8 cellular contexts compared by ENCODE assay signal in genomic region chr3:12869025-12869695, GRCh38. TPM values are rescaled to one million over a fixed set of nuclear protein-coding genes. Genes with fewer than 3 reads are reported as not detected.
DNase-seq lines count a peak whose midpoint lies in the region; ATAC-seq and TF ChIP-seq lines count a peak whose summit lies in the region.

No MANE protein-coding gene starts in this region.

- H3K27ac ChIP-seq in AG04450 (ENCODE audit: low read depth, low read length) (no peak overlapping the region), suprapubic skin (no peak overlapping the region)

- H3K4me3 ChIP-seq in AG04450 (ENCODE audit: low read depth, low read length): 0 out of 2 replicates have a peak overlapping the region, but pooled peaks have one; percentile 13
- H3K4me3 ChIP-seq in suprapubic skin: peak overlapping the region; percentile 19

- no peaks in the 10 kb centered on the region for H3K36me3 Mint-ChIP-seq in IgD-negative memory B cell
- H3K36me3 Mint-ChIP-seq in activated naive CD8-positive, alpha-beta T cell treated with anti-CD3 and anti-CD28 coated beads, Interleukin-2, amount 50 U/mL, for 24 hours (ENCODE audit: low read depth): no peaks in the 10 kb centered on the region

- H3K36me3 ChIP-seq in suprapubic skin: no peaks in the 10 kb centered on the region

- no peak for DNase-seq in AG04450 (ENCODE audit: low read depth, low spot score)
- DNase-seq in activated naive CD8-positive, alpha-beta T cell treated with anti-CD3 and anti-CD28 coated beads, Interleukin-2, amount 50 U/mL, for 24 hours: peak; percentile 58
- no peak for DNase-seq in left lobe of liver (ENCODE audit: low spot score)
- DNase-seq in suprapubic skin (ENCODE audit: low spot score in 2 of 2): no peak
- no peak for DNase-seq in GOT3 (lab: John Stamatoyannopoulos, UW)

- peaks cover 13% of the 10 kb centered on the region for H3K4me1 ChIP-seq in suprapubic skin

- H3K9me3 ChIP-seq in AG04450 (ENCODE audit: control insufficient read depth, insufficient read depth, low read length): peaks cover 11% of the 10 kb centered on the region
- H3K9me3 ChIP-seq in suprapubic skin: peaks cover 4% of the 10 kb centered on the region

- 28% methylated on average over 8 of the region's 28 CpGs for WGBS in suprapubic skin

- peaks cover 0 to 5% (median 2%) of the 10 kb centered on the region in 3 donors for H3K9me3 Mint-ChIP-seq in IgD-negative memory B cell
- H3K9me3 Mint-ChIP-seq in activated naive CD8-positive, alpha-beta T cell treated with anti-CD3 and anti-CD28 coated beads, Interleukin-2, amount 50 U/mL, for 24 hours: peaks cover 5% of the 10 kb centered on the region

- peak overlapping the region in 1 of 3 donors; percentile 77 for H3K27ac Mint-ChIP-seq in IgD-negative memory B cell
- no peak overlapping the region for H3K27ac Mint-ChIP-seq in activated naive CD8-positive, alpha-beta T cell treated with anti-CD3 and anti-CD28 coated beads, Interleukin-2, amount 50 U/mL, for 24 hours

- H3K4me3 Mint-ChIP-seq in IgD-negative memory B cell: peak overlapping the region in 3 of 4 donors; percentile 34 to 82 (median 65)
- H3K4me3 Mint-ChIP-seq in activated naive CD8-positive, alpha-beta T cell treated with anti-CD3 and anti-CD28 coated beads, Interleukin-2, amount 50 U/mL, for 24 hours: peak overlapping the region; percentile 83

- H3K27me3 Mint-ChIP-seq in IgD-negative memory B cell: peaks cover 14% of the 10 kb centered on the region
- peaks cover 15% of the 10 kb centered on the region for H3K27me3 Mint-ChIP-seq in activated naive CD8-positive, alpha-beta T cell treated with anti-CD3 and anti-CD28 coated beads, Interleukin-2, amount 50 U/mL, for 24 hours

- CTCF ChIA-PET in AG04450 (lab: Charles Lee): interaction anchor here (1.8 to 2.8 kb wide), 3 partner anchors 15 to 27 kb away, joined by 14 to 24 read pairs (median 15); partner anchors contain the start of gene RPL32

- H3K4me1 Mint-ChIP-seq in IgD-negative memory B cell: peaks cover 14 to 21% (median 18%) of the 10 kb centered on the region in 3 donors
- peaks cover 15% of the 10 kb centered on the region for H3K4me1 Mint-ChIP-seq in activated naive CD8-positive, alpha-beta T cell treated with anti-CD3 and anti-CD28 coated beads, Interleukin-2, amount 50 U/mL, for 24 hours

- H3K27me3 ChIP-seq in AG04450 (ENCODE audit: control insufficient read depth, insufficient read depth, low read length) (peaks cover 38% of the 10 kb centered on the region), suprapubic skin (peaks cover 12% of the 10 kb centered on the region)

- no peak for TF ChIP-seq POLR2A in suprapubic skin (IDR thresholded peaks at IDR 0.05)

- no peak for TF ChIP-seq EP300 in suprapubic skin (IDR thresholded peaks at IDR 0.05)

- TF ChIP-seq CTCF in AG04450 (IDR thresholded peaks at IDR 0.05; ENCODE audit: low read depth, low read length) (no peak), suprapubic skin (IDR thresholded peaks at IDR 0.05) (no peak)

- POLR2A ChIA-PET in AG04450 (lab: Yijun Ruan, JAX): no interaction called here

- peak; percentile 62 for ATAC-seq in GM19351 (IDR thresholded peaks at IDR 0.05; ENCODE audit: unreplicated experiment)
- ATAC-seq in activated naive CD8-positive, alpha-beta T cell treated with anti-CD3 and anti-CD28 coated beads, Interleukin-2, amount 50 U/mL, for 24 hours: peak; percentile 31
- ATAC-seq in left lobe of liver: peak; percentile 34
- no peak for ATAC-seq in HG02970 (IDR thresholded peaks at IDR 0.05; ENCODE audit: low FRiP score, unreplicated experiment)

RNA-seq across cellular contexts. Expression of gene RPL32, which starts 27.8 kb away (rescaled TPM):
- 3,211 and 3,269 TPM in 2 replicates for polyA plus RNA-seq in AG04450 (2011; rRNA removed)
- polyA minus RNA-seq in AG04450 (2011; rRNA and poly(A)+ RNA removed): 911 and 957 TPM in 2 replicates
- 3,703 TPM for polyA plus RNA-seq in IgD-negative memory B cell
- total RNA-seq in left lobe of liver: 414 TPM
- total RNA-seq in suprapubic skin: 1,000 to 10,000 TPM; 1,159 to 2,367 (median 1,696) TPM
